In the genomic region with DNA sequence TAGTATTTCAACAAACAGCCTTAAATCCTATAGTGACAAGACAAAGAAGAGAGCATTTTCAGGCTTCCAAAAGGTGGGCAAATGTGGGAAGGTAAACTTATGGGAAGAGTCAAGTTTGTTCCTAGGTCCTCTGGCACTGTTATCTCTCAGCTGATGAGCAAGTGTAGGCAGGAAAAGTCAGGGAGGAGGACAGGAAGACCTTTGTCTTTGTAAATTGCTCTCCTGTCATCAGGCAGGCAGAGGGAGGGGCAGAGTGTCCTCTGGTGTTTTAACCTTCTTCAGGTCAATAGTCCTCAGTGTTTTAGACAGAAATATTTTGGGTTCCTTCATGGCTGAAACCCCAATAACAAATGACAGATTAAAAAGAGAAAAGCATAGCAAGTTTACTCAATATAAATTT, we compare ENCODE assay signal across 1 cellular context.
TF ChIP-seq lines count a peak whose summit lies in the region.

No MANE protein-coding gene starts in this region.

TF ChIP-seq in HepG2, 621 proteins besides CTCF, POLR2A, EP300 and RAD21 (continued from another document):
- TF ChIP-seq, protein P1, sequence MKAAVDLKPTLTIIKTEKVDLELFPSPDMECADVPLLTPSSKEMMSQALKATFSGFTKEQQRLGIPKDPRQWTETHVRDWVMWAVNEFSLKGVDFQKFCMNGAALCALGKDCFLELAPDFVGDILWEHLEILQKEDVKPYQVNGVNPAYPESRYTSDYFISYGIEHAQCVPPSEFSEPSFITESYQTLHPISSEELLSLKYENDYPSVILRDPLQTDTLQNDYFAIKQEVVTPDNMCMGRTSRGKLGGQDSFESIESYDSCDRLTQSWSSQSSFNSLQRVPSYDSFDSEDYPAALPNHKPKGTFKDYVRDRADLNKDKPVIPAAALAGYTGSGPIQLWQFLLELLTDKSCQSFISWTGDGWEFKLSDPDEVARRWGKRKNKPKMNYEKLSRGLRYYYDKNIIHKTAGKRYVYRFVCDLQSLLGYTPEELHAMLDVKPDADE (CRISPR knock-in tag; IDR thresholded peaks at IDR 0.05) = no peak
